In the genomic region with DNA sequence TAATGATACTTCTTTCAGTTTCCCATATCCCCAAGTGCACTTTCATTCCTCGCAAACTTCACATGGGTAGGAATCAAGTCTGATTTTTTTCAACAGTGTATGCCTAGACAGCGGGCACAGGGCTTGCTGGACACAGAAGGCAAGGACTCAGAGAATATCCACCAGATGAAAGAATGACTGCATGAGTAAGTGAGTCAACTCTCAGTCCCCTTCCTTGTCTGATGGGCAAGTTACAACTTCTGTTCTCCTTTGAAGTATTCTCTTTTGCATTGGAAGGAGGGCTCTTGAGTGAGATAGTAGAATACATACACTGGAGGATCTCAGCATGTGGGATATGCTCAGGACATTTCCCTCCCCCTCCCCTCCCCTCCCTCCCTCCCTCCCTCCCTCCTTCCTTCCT, we compare ENCODE assay signal across 13 cellular contexts. TPM values are rescaled to one million over a fixed set of nuclear protein-coding genes. Genes with fewer than 3 reads are reported as not detected.
DNase-seq lines count a peak whose midpoint lies in the region; ATAC-seq and TF ChIP-seq lines count a peak whose summit lies in the region.
"Had no signal": no experiment of that assay in that cellular context is flagged by ENCODE, and none has a peak within 500 bp of the region (broad histone marks: within the 10 kb centered on the region; RNA-seq: fewer than 3 reads in every experiment).

No MANE protein-coding gene starts in this region.

- H3K27me3 Mint-ChIP-seq in IgD-negative memory B cell = peaks cover 3% of the 10 kb centered on the region
- no peaks in the 10 kb centered on the region for H3K27me3 Mint-ChIP-seq in natural killer cell treated with Interleukin-12 subunit alpha and Interleukin-12 subunit beta and Interleukin-15 and Interleukin-18, amount 100 ng/mL, for 72 hours
- peaks cover 0 to 23% (median 0%) of the 10 kb centered on the region in 5 donors for H3K27me3 Mint-ChIP-seq in naive thymus-derived CD4-positive, alpha-beta T cell
- H3K27me3 Mint-ChIP-seq in activated T-helper 2 cell treated with anti-CD3 and anti-CD28 coated beads, Interferon-gamma antibody, Interleukin-2, Interleukin-4, amounts not matched to agents 10 μg/mL and 5 μg/mL and 100 μg/mL, durations not matched to agents 14 hours and 24 hours and 36 hours (ENCODE audit: low read depth) = peaks cover 13% of the 10 kb centered on the region
- H3K27me3 Mint-ChIP-seq: CD4-positive, alpha-beta T cell had no signal

- H3K4me1 ChIP-seq in ACC112 (ENCODE audit: control insufficient read depth, insufficient read depth, low read length, unreplicated experiment) = peaks cover 17% of the 10 kb centered on the region
- peaks cover 1% of the 10 kb centered on the region for H3K4me1 ChIP-seq in muscle layer of colon (ENCODE audit: insufficient read depth, low read length)
- H3K4me1 ChIP-seq in naive thymus-derived CD4-positive, alpha-beta T cell (ENCODE audit: control insufficient read depth in 2 of 2, insufficient read depth in 2 of 2, low read length in 2 of 2) = peaks cover 9 to 11% of the 10 kb centered on the region in 2 donors

- H3K4me3 Mint-ChIP-seq in IgD-negative memory B cell = peak overlapping the region in 2 of 4 donors; percentile 5 to 73
- H3K4me3 Mint-ChIP-seq in natural killer cell treated with Interleukin-12 subunit alpha and Interleukin-12 subunit beta and Interleukin-15 and Interleukin-18, amount 100 ng/mL, for 72 hours = no peak overlapping the region
- H3K4me3 Mint-ChIP-seq in naive thymus-derived CD4-positive, alpha-beta T cell = peak overlapping the region in 1 of 10 donors; percentile 13
- no peak overlapping the region for H3K4me3 Mint-ChIP-seq in activated T-helper 2 cell treated with anti-CD3 and anti-CD28 coated beads, Interferon-gamma antibody, Interleukin-2, Interleukin-4, amounts not matched to agents 10 μg/mL and 5 μg/mL and 100 μg/mL, durations not matched to agents 14 hours and 24 hours and 36 hours (ENCODE audit: low read depth)

- peaks cover 11% of the 10 kb centered on the region for H3K79me2 ChIP-seq in ACC112 (ENCODE audit: control insufficient read depth, insufficient read depth, low read length, unreplicated experiment)

- peak; percentile 15 for DNase-seq in choroid plexus epithelial cell (ENCODE audit: low read depth)
- no peak for DNase-seq in HuH-7.5 (ENCODE audit: low spot score)
- DNase-seq in natural killer cell treated with Interleukin-12 subunit alpha and Interleukin-12 subunit beta and Interleukin-15 and Interleukin-18, amount 100 ng/mL, for 72 hours (ENCODE audit: low spot score) = no peak
- no peak for DNase-seq in naive thymus-derived CD4-positive, alpha-beta T cell
- no peak for DNase-seq in activated T-helper 2 cell treated with anti-CD3 and anti-CD28 coated beads, Interferon-gamma antibody, Interleukin-2, Interleukin-4, amounts not matched to agents 10 μg/mL and 5 μg/mL and 100 μg/mL, durations not matched to agents 14 hours and 24 hours and 36 hours (ENCODE audit: low spot score)
- DNase-seq: CD4-positive, alpha-beta T cell; hippocampal formation; NCI-H1105 treated with DMSO at 0.1 percent for 48 hours; NCI-H774 had no signal

- peak overlapping the region in 2 of 3 donors; percentile 62 to 74 for H3K27ac Mint-ChIP-seq in IgD-negative memory B cell
- H3K27ac Mint-ChIP-seq in natural killer cell treated with Interleukin-12 subunit alpha and Interleukin-12 subunit beta and Interleukin-15 and Interleukin-18, amount 100 ng/mL, for 72 hours = no peak overlapping the region
- H3K27ac Mint-ChIP-seq in naive thymus-derived CD4-positive, alpha-beta T cell = no peak overlapping the region
- H3K27ac Mint-ChIP-seq in activated T-helper 2 cell treated with anti-CD3 and anti-CD28 coated beads, Interferon-gamma antibody, Interleukin-2, Interleukin-4, amounts not matched to agents 10 μg/mL and 5 μg/mL and 100 μg/mL, durations not matched to agents 14 hours and 24 hours and 36 hours = no peak overlapping the region
- H3K27ac Mint-ChIP-seq: CD4-positive, alpha-beta T cell had no signal

- POLR2A ChIA-PET in naive thymus-derived CD4-positive, alpha-beta T cell (lab: Charles Lee) = no interaction called here

- no peak for TF ChIP-seq CTCF in choroid plexus epithelial cell (conservative IDR thresholded peaks at IDR 0.05; ENCODE audit: low read depth, low read length)

- no peaks in the 10 kb centered on the region for H3K36me3 Mint-ChIP-seq in IgD-negative memory B cell
- H3K36me3 Mint-ChIP-seq in natural killer cell treated with Interleukin-12 subunit alpha and Interleukin-12 subunit beta and Interleukin-15 and Interleukin-18, amount 100 ng/mL, for 72 hours = peaks cover 7% of the 10 kb centered on the region
- peaks cover 0 to 9% (median 4%) of the 10 kb centered on the region in 5 donors for H3K36me3 Mint-ChIP-seq in naive thymus-derived CD4-positive, alpha-beta T cell
- H3K36me3 Mint-ChIP-seq in activated T-helper 2 cell treated with anti-CD3 and anti-CD28 coated beads, Interferon-gamma antibody, Interleukin-2, Interleukin-4, amounts not matched to agents 10 μg/mL and 5 μg/mL and 100 μg/mL, durations not matched to agents 14 hours and 24 hours and 36 hours (ENCODE audit: low read depth) = peaks cover 11% of the 10 kb centered on the region

- no peaks in the 10 kb centered on the region for H3K9me3 ChIP-seq in muscle layer of colon (ENCODE audit: low read length)
- peaks cover 0 to 5% (median 0%) of the 10 kb centered on the region in 3 experiments for H3K9me3 ChIP-seq in naive thymus-derived CD4-positive, alpha-beta T cell (ENCODE audit: control insufficient read depth in 2 of 3, low read length in 3 of 3)

- H2AFZ ChIP-seq in ACC112 (ENCODE audit: low read length, unreplicated experiment) = peak overlapping the region; percentile 92

- CTCF ChIA-PET in naive thymus-derived CD4-positive, alpha-beta T cell (lab: Charles Lee) = no interaction called here

- peak overlapping the region; percentile 81 for H3K4me3 ChIP-seq in ACC112 (ENCODE audit: low read depth, low read length)
- H3K4me3 ChIP-seq in choroid plexus epithelial cell (ENCODE audit: low read depth, low read length) = peak overlapping the region; percentile 36
- no peak overlapping the region for H3K4me3 ChIP-seq in muscle layer of colon (ENCODE audit: low read depth in 1 of 2, low read length in 2 of 2)
- no peak overlapping the region for H3K4me3 ChIP-seq in naive thymus-derived CD4-positive, alpha-beta T cell (ENCODE audit: low read length)

- H3K36me3 ChIP-seq in ACC112 (ENCODE audit: insufficient read depth, low read length) (no peaks in the 10 kb centered on the region), muscle layer of colon (ENCODE audit: insufficient read depth, low read length) (no peaks in the 10 kb centered on the region)
- peaks cover 0 to 7% (median 0%) of the 10 kb centered on the region in 3 experiments for H3K36me3 ChIP-seq in naive thymus-derived CD4-positive, alpha-beta T cell (ENCODE audit: control insufficient read depth in 2 of 3, insufficient read depth in 3 of 3, low read length in 3 of 3)

- H3K9me3 Mint-ChIP-seq in IgD-negative memory B cell = peaks cover 0 to 9% (median 5%) of the 10 kb centered on the region in 3 donors
- H3K9me3 Mint-ChIP-seq in natural killer cell treated with Interleukin-12 subunit alpha and Interleukin-12 subunit beta and Interleukin-15 and Interleukin-18, amount 100 ng/mL, for 72 hours = peaks cover 3% of the 10 kb centered on the region
- H3K9me3 Mint-ChIP-seq in naive thymus-derived CD4-positive, alpha-beta T cell = peaks cover 0 to 12% (median 8%) of the 10 kb centered on the region in 11 donors
- H3K9me3 Mint-ChIP-seq in activated T-helper 2 cell treated with anti-CD3 and anti-CD28 coated beads, Interferon-gamma antibody, Interleukin-2, Interleukin-4, amounts not matched to agents 10 μg/mL and 5 μg/mL and 100 μg/mL, durations not matched to agents 14 hours and 24 hours and 36 hours = peaks cover 9% of the 10 kb centered on the region

- H3K27ac ChIP-seq in ACC112 (ENCODE audit: low read depth, low read length) (peak overlapping the region; percentile 86), muscle layer of colon (ENCODE audit: low read depth, low read length) (peak overlapping the region; percentile 30)
- H3K27ac ChIP-seq in naive thymus-derived CD4-positive, alpha-beta T cell (ENCODE audit: low read depth, low read length) = no peak overlapping the region

- no peak for ATAC-seq in natural killer cell treated with Interleukin-12 subunit alpha and Interleukin-12 subunit beta and Interleukin-15 and Interleukin-18, amount 100 ng/mL, for 72 hours
- ATAC-seq in naive thymus-derived CD4-positive, alpha-beta T cell = no peak

- no peak overlapping the region for H3K9ac ChIP-seq in muscle layer of colon (ENCODE audit: low read length)

- intact Hi-C loops in naive thymus-derived CD4-positive, alpha-beta T cell (cut with micrococcal nuclease) = loop anchor here in 1 of 2 donors (10.0 kb wide), 1 partner anchor 1347 kb away; a partner anchor contains a TSS
- intact Hi-C loops in activated T-helper 2 cell treated with anti-CD3 and anti-CD28 coated beads, Interferon-gamma antibody, Interleukin-2, Interleukin-4, amounts not matched to agents 10 μg/mL and 5 μg/mL and 100 μg/mL, durations not matched to agents 14 hours and 24 hours and 36 hours (cut with micrococcal nuclease) = no loop called here

- peaks cover 9 to 14% (median 10%) of the 10 kb centered on the region in 3 donors for H3K4me1 Mint-ChIP-seq in IgD-negative memory B cell
- H3K4me1 Mint-ChIP-seq in natural killer cell treated with Interleukin-12 subunit alpha and Interleukin-12 subunit beta and Interleukin-15 and Interleukin-18, amount 100 ng/mL, for 72 hours (ENCODE audit: low read depth in 2 of 2) = peaks cover 12 to 13% of the 10 kb centered on the region in 2 donors
- H3K4me1 Mint-ChIP-seq in naive thymus-derived CD4-positive, alpha-beta T cell = peaks cover 0 to 19% (median 14%) of the 10 kb centered on the region in 7 donors
- H3K4me1 Mint-ChIP-seq in activated T-helper 2 cell treated with anti-CD3 and anti-CD28 coated beads, Interferon-gamma antibody, Interleukin-2, Interleukin-4, amounts not matched to agents 10 μg/mL and 5 μg/mL and 100 μg/mL, durations not matched to agents 14 hours and 24 hours and 36 hours (ENCODE audit: low read depth) = peaks cover 13% of the 10 kb centered on the region

- H3K27me3 ChIP-seq in ACC112 (ENCODE audit: insufficient read depth, low read length) (no peaks in the 10 kb centered on the region), muscle layer of colon (ENCODE audit: control insufficient read depth in 1 of 2, insufficient read depth in 2 of 2, low read length in 2 of 2) (no peaks in the 10 kb centered on the region)
- H3K27me3 ChIP-seq in naive thymus-derived CD4-positive, alpha-beta T cell (ENCODE audit: control insufficient read depth in 2 of 2, insufficient read depth in 2 of 2, low read length in 2 of 2) = no peaks in the 10 kb centered on the region

RNA-seq across cellular contexts. Expression of a gene that starts 3.0 kb away (rescaled TPM):
- polyA plus RNA-seq in IgD-negative memory B cell = 62.6 TPM
- 100 to 1,000 TPM in 1 of 2 donors, 10 to 100 TPM in 1; 91.2 to 193 TPM for total RNA-seq in natural killer cell treated with Interleukin-12 subunit alpha and Interleukin-12 subunit beta and Interleukin-15 and Interleukin-18, amount 100 ng/mL, for 72 hours
- total RNA-seq in naive thymus-derived CD4-positive, alpha-beta T cell = 100 to 1,000 TPM in 1 of 5 experiments, 10 to 100 TPM in 4; 20.6 to 115 (median 32.6) TPM
- polyA plus RNA-seq in naive thymus-derived CD4-positive, alpha-beta T cell = 10 to 100 TPM; 71.7 to 76.6 TPM
- total RNA-seq in activated T-helper 2 cell treated with anti-CD3 and anti-CD28 coated beads, Interferon-gamma antibody, Interleukin-2, Interleukin-4, amounts not matched to agents 10 μg/mL and 5 μg/mL and 100 μg/mL, durations not matched to agents 14 hours and 24 hours and 36 hours = 111 and 115 TPM in 2 replicates
- polyA plus RNA-seq: neural cell had no signal

RNA-seq across cellular contexts. Expression of a gene that starts 44.7 kb away (rescaled TPM):
- 68.1 TPM for polyA plus RNA-seq in IgD-negative memory B cell
- total RNA-seq in natural killer cell treated with Interleukin-12 subunit alpha and Interleukin-12 subunit beta and Interleukin-15 and Interleukin-18, amount 100 ng/mL, for 72 hours = 10 to 100 TPM; 45.6 to 50.5 TPM
- total RNA-seq in naive thymus-derived CD4-positive, alpha-beta T cell = 10 to 100 TPM; 34.4 to 63.9 (median 50.9) TPM
- polyA plus RNA-seq in naive thymus-derived CD4-positive, alpha-beta T cell = 10 to 100 TPM; 49.4 to 51.8 TPM
- 49.7 and 50.2 TPM in 2 replicates for total RNA-seq in activated T-helper 2 cell treated with anti-CD3 and anti-CD28 coated beads, Interferon-gamma antibody, Interleukin-2, Interleukin-4, amounts not matched to agents 10 μg/mL and 5 μg/mL and 100 μg/mL, durations not matched to agents 14 hours and 24 hours and 36 hours

Comparison
In these comparisons a context has a peak if more than half of its experiments do, and no peak if none do; other contexts are left out.
1. H3K4me3 ChIP-seq: peak in ACC112 (single experiment) and choroid plexus epithelial cell (single experiment); none in muscle layer of colon (0 of 2) and naive thymus-derived CD4-positive, alpha-beta T cell (single experiment).
2. H3K27ac Mint-ChIP-seq: peak in IgD-negative memory B cell (2 of 3); none in natural killer cell treated with Interleukin-12 subunit alpha and Interleukin-12 subunit beta and Interleukin-15 and Interleukin-18, amount 100 ng/mL, for 72 hours (0 of 2), naive thymus-derived CD4-positive, alpha-beta T cell (0 of 9) and activated T-helper 2 cell treated with anti-CD3 and anti-CD28 coated beads, Interferon-gamma antibody, Interleukin-2, Interleukin-4, amounts not matched to agents 10 μg/mL and 5 μg/mL and 100 μg/mL, durations not matched to agents 14 hours and 24 hours and 36 hours (single experiment).